ENCODE assay signal across 2 cellular contexts in the genomic region with DNA sequence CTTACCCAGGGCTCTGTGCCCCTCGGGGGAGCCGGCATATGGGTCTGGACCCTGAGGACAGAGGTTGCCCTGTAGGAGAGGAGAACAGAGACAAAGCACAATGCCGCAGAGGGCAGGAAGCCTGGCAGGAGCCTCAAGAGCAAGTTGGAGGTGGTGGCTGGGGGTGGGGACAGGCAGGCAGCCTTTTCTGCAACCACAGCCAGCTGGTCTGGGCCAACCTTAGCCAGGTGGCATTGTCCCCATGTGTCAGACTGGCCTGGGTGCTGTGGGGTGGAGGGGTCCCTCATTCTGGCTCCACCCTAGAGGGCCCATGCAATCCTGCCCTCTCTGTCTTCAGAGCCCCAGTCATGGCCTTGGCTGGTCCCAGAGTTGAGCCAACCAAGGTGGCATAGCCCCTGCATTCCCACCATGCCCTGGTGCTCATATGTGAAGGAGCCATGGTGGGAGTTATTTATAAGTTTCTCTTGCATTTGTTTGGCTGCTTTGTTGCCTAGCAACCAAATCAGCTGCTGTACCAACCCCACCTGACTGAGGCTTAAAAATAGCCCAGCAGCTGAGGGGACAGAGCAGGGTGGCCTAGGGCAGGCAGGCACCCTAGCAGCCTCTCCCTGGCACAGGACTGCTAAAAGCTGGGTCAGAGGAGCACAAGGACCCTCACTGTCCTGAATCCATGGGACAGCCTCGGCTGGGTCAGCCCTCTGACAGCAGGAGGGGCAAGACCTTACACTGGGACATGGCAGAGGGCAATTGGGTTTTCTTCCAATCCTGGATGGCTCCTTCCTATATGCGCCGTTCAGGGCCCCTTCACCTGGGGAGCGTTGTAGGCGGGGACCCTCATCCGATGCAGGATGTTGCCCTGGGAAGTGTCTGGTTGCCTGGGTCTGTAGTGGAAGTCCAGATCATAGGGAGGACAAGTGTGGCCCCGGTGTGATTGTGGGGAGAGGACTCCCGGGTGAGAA.
TF ChIP-seq lines count a peak whose summit lies in the region.

No MANE protein-coding gene starts in this region.

TF ChIP-seq in neural cell, 6 proteins besides CTCF, POLR2A, EP300 and RAD21:
- TF ChIP-seq POLR2AphosphoS5 (IDR thresholded peaks at IDR 0.05) (no peak), TAF1 (IDR thresholded peaks at IDR 0.05; ENCODE audit: low read depth) (no peak), REST (IDR thresholded peaks at IDR 0.05; ENCODE audit: borderline replicate concordance) (no peak), SMC3 (conservative IDR thresholded peaks at IDR 0.05; ENCODE audit: poor library complexity) (no peak), MXI1 (conservative IDR thresholded peaks at IDR 0.05; ENCODE audit: poor library complexity, severe bottlenecking) (no peak), EZH2 (IDR thresholded peaks at IDR 0.05; ENCODE audit: borderline replicate concordance, insufficient read depth, low read length, poor library complexity, severe bottlenecking) (no peak)

TF ChIP-seq in HepG2, 621 proteins besides CTCF, POLR2A, EP300 and RAD21:
- no peak for TF ChIP-seq ZKSCAN5 (CRISPR knock-in tag; IDR thresholded peaks at IDR 0.05)
TF ChIP-seq in HepG2: peak in this region for 0.
